1 cellular context compared by ENCODE assay signal in genomic region chr18:48951448-48952286, GRCh38.
TF ChIP-seq lines count a peak whose summit lies in the region.

No MANE protein-coding gene starts in this region.

TF ChIP-seq in HEK293, 187 proteins besides CTCF, POLR2A, EP300 and RAD21 (continued from another document and continues in another):
- TF ChIP-seq ZNF670 (tag by site-specific recombination; IDR thresholded peaks at IDR 0.05; ENCODE audit: low read depth) (no peak), REPIN1 (tag by site-specific recombination; IDR thresholded peaks at IDR 0.05; ENCODE audit: low read depth) (no peak), ZNF521 (tag by site-specific recombination; IDR thresholded peaks at IDR 0.05) (no peak), HOXA7 (CRISPR knock-in tag; IDR thresholded peaks at IDR 0.05; ENCODE audit: borderline replicate concordance) (no peak), ZNF48 (tag by site-specific recombination; IDR thresholded peaks at IDR 0.05) (no peak), ZNF785 (tag by site-specific recombination; IDR thresholded peaks at IDR 0.05) (no peak), ZNF791 (tag by site-specific recombination; IDR thresholded peaks at IDR 0.05) (no peak), ZNF610 (tag by site-specific recombination; IDR thresholded peaks at IDR 0.05; ENCODE audit: borderline replicate concordance) (no peak), ZNF830 (tag by site-specific recombination; IDR thresholded peaks at IDR 0.05; ENCODE audit: low read depth) (no peak), ZIC2 (tag by site-specific recombination; IDR thresholded peaks at IDR 0.05) (no peak), ZBTB1 (tag by site-specific recombination; IDR thresholded peaks at IDR 0.05) (no peak), ZNF510 (tag by site-specific recombination; IDR thresholded peaks at IDR 0.05; ENCODE audit: insufficient replicate concordance) (no peak), BCL6B (tag by site-specific recombination; IDR thresholded peaks at IDR 0.05) (no peak), PRDM2 (tag by site-specific recombination; IDR thresholded peaks at IDR 0.05; ENCODE audit: borderline replicate concordance) (no peak), PRDM4 (tag by site-specific recombination; IDR thresholded peaks at IDR 0.05) (0 out of 2 replicates have a peak, but pooled peaks have one; percentile 21), ZNF140 (tag by site-specific recombination; IDR thresholded peaks at IDR 0.05) (no peak), ZNF701 (tag by site-specific recombination; IDR thresholded peaks at IDR 0.05) (no peak), ZNF221 (tag by site-specific recombination; IDR thresholded peaks at IDR 0.05; ENCODE audit: borderline replicate concordance) (no peak), AEBP2 (tag by site-specific recombination; IDR thresholded peaks at IDR 0.05; ENCODE audit: borderline replicate concordance) (no peak), ZBTB10 (tag by site-specific recombination; IDR thresholded peaks at IDR 0.05) (no peak), PRDM6 (tag by site-specific recombination; IDR thresholded peaks at IDR 0.05) (no peak), SCRT2 (tag by site-specific recombination; IDR thresholded peaks at IDR 0.05) (no peak), TCF7L2 (IDR thresholded peaks at IDR 0.05; ENCODE audit: borderline replicate concordance, low read depth, low read length) (no peak), KLF10 (tag by site-specific recombination; IDR thresholded peaks at IDR 0.05) (peak; percentile 82), ZNF707 (tag by site-specific recombination; IDR thresholded peaks at IDR 0.05) (no peak), ZBTB17 (tag by site-specific recombination; IDR thresholded peaks at IDR 0.05) (no peak), ZNF324 (tag by site-specific recombination; IDR thresholded peaks at IDR 0.05) (no peak), IKZF3 (tag by site-specific recombination; IDR thresholded peaks at IDR 0.05) (peak; percentile 72), ZSCAN23 (tag by site-specific recombination; IDR thresholded peaks at IDR 0.05) (no peak), ZNF518A (tag by site-specific recombination; conservative IDR thresholded peaks at IDR 0.05; ENCODE audit: low read depth) (no peak), KLF9 (tag by site-specific recombination; IDR thresholded peaks at IDR 0.05; ENCODE audit: low read depth) (0 out of 2 replicates have a peak, but pooled peaks have one; percentile 17), ZNF248 (tag by site-specific recombination; IDR thresholded peaks at IDR 0.05) (no peak), ZNF837 (tag by site-specific recombination; IDR thresholded peaks at IDR 0.05) (no peak), ZNF114 (tag by site-specific recombination; IDR thresholded peaks at IDR 0.05) (no peak), ELK4 (IDR thresholded peaks at IDR 0.05; ENCODE audit: borderline replicate concordance, low read depth, low read length) (no peak), ZNF157 (tag by site-specific recombination; IDR thresholded peaks at IDR 0.05) (no peak), ZNF626 (tag by site-specific recombination; IDR thresholded peaks at IDR 0.05) (peak; percentile 50; the same call in 1 of the 2 replicates), ZNF174 (tag by site-specific recombination; IDR thresholded peaks at IDR 0.05) (no peak), HOXD13 (CRISPR knock-in tag; IDR thresholded peaks at IDR 0.05; ENCODE audit: borderline replicate concordance) (no peak)
